7 cellular contexts compared by ENCODE assay signal in the genomic region with DNA sequence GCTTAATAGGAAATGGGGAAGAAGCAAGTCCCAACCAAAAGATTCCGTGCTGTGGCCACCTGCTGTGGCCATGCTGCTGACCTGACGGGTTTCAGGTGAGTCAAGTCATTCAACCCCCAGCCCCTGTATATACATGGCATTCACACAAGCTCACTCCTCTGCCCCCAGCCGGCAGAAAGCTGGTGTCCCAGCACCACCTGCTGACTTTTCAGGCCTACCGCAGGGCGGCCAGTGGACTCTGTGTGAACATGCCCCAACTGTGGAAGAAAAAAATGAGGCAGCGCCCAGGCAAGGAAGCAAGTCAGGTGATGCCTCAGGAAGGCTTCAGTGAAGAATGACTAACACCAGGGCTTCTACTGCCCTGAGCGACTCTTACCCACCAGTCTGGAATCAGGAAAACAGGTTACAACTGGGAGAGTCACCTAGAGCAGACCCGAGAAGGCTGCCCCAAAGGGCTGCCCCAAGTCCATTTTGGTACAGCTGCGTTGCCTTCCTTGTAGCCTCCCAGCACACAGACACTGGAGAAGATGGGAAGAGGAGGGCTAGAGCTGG.
DNase-seq lines count a peak whose midpoint lies in the region; ATAC-seq and TF ChIP-seq lines count a peak whose summit lies in the region.
"Not testable (repeated sequence)": the region's sequence is repeated elsewhere in the genome, so short reads cannot be mapped to it uniquely, and the experiment has no call there.

No MANE protein-coding gene starts in this region.

- H3K27me3 Mint-ChIP-seq in MCF 10A (ENCODE audit: insufficient read depth, unreplicated experiment), result not testable (repeated sequence)

- not testable (repeated sequence) for H3K4me3 ChIP-seq in heart left ventricle, upper lobe of right lung

- not testable (repeated sequence) for H3K9me3 ChIP-seq in heart left ventricle, upper lobe of right lung

- not testable (repeated sequence) for H3K4me1 Mint-ChIP-seq in MCF 10A (ENCODE audit: insufficient read depth, unreplicated experiment)

- TF ChIP-seq POLR2A in heart left ventricle (IDR thresholded peaks at IDR 0.05), result not testable (repeated sequence)

- BruUV-seq in MCF 10A (replicated peaks; lab: Mats Ljungman, UMichigan), result not testable (repeated sequence)

- not testable (repeated sequence) for H3K36me3 ChIP-seq in heart left ventricle, upper lobe of right lung

- TF ChIP-seq CTCF in GM13976 (IDR thresholded peaks at IDR 0.05; ENCODE audit: borderline replicate concordance, control extremely low read depth, extremely low read depth, insufficient read depth, missing control alignments); MCF 10A (IDR thresholded peaks at IDR 0.05; ENCODE audit: unreplicated experiment); upper lobe of right lung (IDR thresholded peaks at IDR 0.05): not testable (repeated sequence)
- peak in 10 of 12 donors; percentile 19 to 51 (median 32) for TF ChIP-seq CTCF in heart left ventricle (IDR thresholded peaks at IDR 0.05)

- H3K4me3 Mint-ChIP-seq in MCF 10A (ENCODE audit: unreplicated experiment), result not testable (repeated sequence)

- peak in 3 of 4 donors; percentile 59 to 79 (median 75) for ATAC-seq in heart left ventricle
- ATAC-seq in upper lobe of right lung, result not testable (repeated sequence)

- intact Hi-C loops in MCF 10A (cut with micrococcal nuclease); heart left ventricle (cut with DNase I); upper lobe of right lung (cut with DNase I): not testable (repeated sequence)

- WGBS in heart left ventricle, 4 donors, result 69 to 82% (median 73%) methylated on average over 5 to 8 of the region's 9 CpGs

- CTCF ChIA-PET in MCF 10A (lab: Yijun Ruan, JAX), result interaction anchor here (0.6 kb wide), 1 partner anchor 1591 kb away, joined by 3 read pairs; no protein-coding TSS in a partner anchor

- H3K27ac ChIP-seq in heart left ventricle, upper lobe of right lung: not testable (repeated sequence)

- peak; percentile 2 for DNase-seq in GM13976 (ENCODE audit: low spot score)
- peak; percentile 6 for DNase-seq in HuH-7.5 (ENCODE audit: low spot score)
- peak; percentile 46 for DNase-seq in RPMI8226
- peak; percentile 45 for DNase-seq in MCF 10A (ENCODE audit: unreplicated experiment)
- peak in 3 of 5 donors; percentile 43 to 57 (median 52) for DNase-seq in heart left ventricle
- peak; percentile 64 for DNase-seq in mesenteric fat pad (ENCODE audit: low spot score)
- DNase-seq in upper lobe of right lung, result peak; percentile 29

- not testable (repeated sequence) for H3K36me3 Mint-ChIP-seq in MCF 10A (ENCODE audit: insufficient read depth, unreplicated experiment)

- POLR2A ChIA-PET in MCF 10A (lab: Yijun Ruan, JAX), result not testable (repeated sequence)

- H3K4me1 ChIP-seq in heart left ventricle, upper lobe of right lung: not testable (repeated sequence)

- H3K9me3 Mint-ChIP-seq in MCF 10A (ENCODE audit: unreplicated experiment), result not testable (repeated sequence)

- in situ Hi-C loops in GM13976 (cut with MboI; ENCODE audit: low sequenced_read_pairs, unreplicated experiment), result not testable (repeated sequence)

- not testable (repeated sequence) for H3K27me3 ChIP-seq in heart left ventricle, upper lobe of right lung

- H3K27ac Mint-ChIP-seq in MCF 10A (ENCODE audit: low read depth, unreplicated experiment), result not testable (repeated sequence)

Comparison
In these comparisons a context has a peak if more than half of its experiments do, and no peak if none do; other contexts are left out.
1. DNase-seq: peak in every context shown above with its lines; median percentile 64 in mesenteric fat pad; 52 in heart left ventricle; 46 in RPMI8226; 45 in MCF 10A; 29 in upper lobe of right lung; 6 in HuH-7.5; 2 in GM13976.